ENCODE assay signal across 10 cellular contexts in the genomic region with DNA sequence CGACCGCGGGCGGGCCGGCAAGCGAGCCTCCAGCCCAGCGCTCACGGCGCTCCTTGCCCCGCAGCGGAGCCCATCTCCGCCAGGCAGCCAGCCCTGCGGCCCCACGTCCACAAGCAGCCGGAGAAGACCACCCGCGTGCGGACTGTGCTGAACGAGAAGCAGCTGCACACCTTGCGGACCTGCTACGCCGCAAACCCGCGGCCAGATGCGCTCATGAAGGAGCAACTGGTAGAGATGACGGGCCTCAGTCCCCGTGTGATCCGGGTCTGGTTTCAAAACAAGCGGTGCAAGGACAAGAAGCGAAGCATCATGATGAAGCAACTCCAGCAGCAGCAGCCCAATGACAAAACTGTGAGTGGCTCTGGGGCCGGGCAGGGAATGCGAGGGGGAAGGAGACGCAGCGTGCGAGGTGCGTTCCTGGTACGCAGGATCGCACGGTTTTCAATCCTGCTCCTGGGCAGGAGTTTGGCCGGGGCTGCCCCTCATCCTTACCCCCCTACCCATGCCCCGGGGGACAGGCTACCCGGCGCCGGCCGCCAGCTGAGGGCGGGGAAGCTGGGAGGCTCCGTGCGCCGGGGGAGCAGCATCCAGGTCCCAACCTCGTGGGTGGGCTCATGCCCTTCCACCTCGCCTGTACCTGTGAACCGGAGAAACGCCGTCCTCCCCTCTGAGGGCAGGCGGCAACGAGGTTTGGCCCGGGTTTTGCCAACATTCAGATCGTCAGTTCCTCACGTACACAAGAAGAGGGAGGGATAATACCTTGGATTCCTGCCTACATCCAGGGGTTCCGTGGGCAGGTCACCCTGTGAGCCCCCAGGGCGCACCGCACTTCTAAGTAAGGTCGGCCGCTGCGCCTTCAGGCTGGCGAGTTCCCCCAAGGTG. TPM values are rescaled to one million over a fixed set of nuclear protein-coding genes. Genes with fewer than 3 reads are reported as not detected.
A peak's percentile ranks its signal among the peaks of the same experiment; 100 is the strongest.
DNase-seq lines count a peak whose midpoint lies in the region; ATAC-seq and TF ChIP-seq lines count a peak whose summit lies in the region.
"Had no signal": no experiment of that assay in that cellular context is flagged by ENCODE, and none has a peak within 500 bp of the region (broad histone marks: within the 10 kb centered on the region; RNA-seq: fewer than 3 reads in every experiment).

No MANE protein-coding gene starts in this region.

- H3K4me3 ChIP-seq in foreskin fibroblast (ENCODE audit: low read depth in 1 of 2, low read length in 2 of 2) = peak overlapping the region; percentile 33 to 55

- ATAC-seq in sciatic nerve = no peak

- peak; percentile 68 for DNase-seq in ELF-1 (ENCODE audit: low read depth, low spot score)
- DNase-seq in NCI-H69 (lab: John Stamatoyannopoulos, UW) = peak; percentile 85
- DNase-seq in foreskin fibroblast = peak; percentile 84 to 89
- DNase-seq in posterior vena cava (ENCODE audit: low spot score) = peak; percentile 74
- DNase-seq in sciatic nerve (ENCODE audit: low spot score) = no peak
- no peak for DNase-seq in NCI-H2029 (lab: John Stamatoyannopoulos, UW)
- DNase-seq in NOMO-1 (lab: John Stamatoyannopoulos, UW; ENCODE audit: unreplicated experiment in 2 of 2) = no peak
- no peak for DNase-seq in stimulated activated CD4-positive, alpha-beta T cell treated with anti-CD3 and anti-CD28 coated beads, Interleukin-2, amount 100 ng/mL, for 48 hours
- DNase-seq: CD4-positive, CD25-positive, alpha-beta regulatory T cell; NCI-H82 had no signal

- no peak for TF ChIP-seq CTCF in foreskin fibroblast (IDR thresholded peaks at IDR 0.05; ENCODE audit: low read depth, low read length)

- intact Hi-C loops in posterior vena cava (cut with DNase I) (loop anchor here in 1 of 2 donors (5.0 kb wide), 1 partner anchor 887 kb away; no protein-coding TSS in a partner anchor), sciatic nerve (cut with DNase I) (no loop called here)

RNA-seq across cellular contexts. Expression of a gene that starts 6.6 kb away (rescaled TPM):
- total RNA-seq in posterior vena cava = not detected
- total RNA-seq in sciatic nerve = 0.49 TPM
- total RNA-seq: CD4-positive, CD25-positive, alpha-beta regulatory T cell had no signal

Comparison
In these comparisons a context has a peak if more than half of its experiments do, and no peak if none do; other contexts are left out.
1. DNase-seq: peak in ELF-1 (single experiment), NCI-H69 (single experiment), foreskin fibroblast (2 of 2) and posterior vena cava (single experiment); none in sciatic nerve (single experiment), NCI-H2029 (single experiment), NOMO-1 (0 of 2) and stimulated activated CD4-positive, alpha-beta T cell treated with anti-CD3 and anti-CD28 coated beads, Interleukin-2, amount 100 ng/mL, for 48 hours (0 of 2).